In the genomic region with DNA sequence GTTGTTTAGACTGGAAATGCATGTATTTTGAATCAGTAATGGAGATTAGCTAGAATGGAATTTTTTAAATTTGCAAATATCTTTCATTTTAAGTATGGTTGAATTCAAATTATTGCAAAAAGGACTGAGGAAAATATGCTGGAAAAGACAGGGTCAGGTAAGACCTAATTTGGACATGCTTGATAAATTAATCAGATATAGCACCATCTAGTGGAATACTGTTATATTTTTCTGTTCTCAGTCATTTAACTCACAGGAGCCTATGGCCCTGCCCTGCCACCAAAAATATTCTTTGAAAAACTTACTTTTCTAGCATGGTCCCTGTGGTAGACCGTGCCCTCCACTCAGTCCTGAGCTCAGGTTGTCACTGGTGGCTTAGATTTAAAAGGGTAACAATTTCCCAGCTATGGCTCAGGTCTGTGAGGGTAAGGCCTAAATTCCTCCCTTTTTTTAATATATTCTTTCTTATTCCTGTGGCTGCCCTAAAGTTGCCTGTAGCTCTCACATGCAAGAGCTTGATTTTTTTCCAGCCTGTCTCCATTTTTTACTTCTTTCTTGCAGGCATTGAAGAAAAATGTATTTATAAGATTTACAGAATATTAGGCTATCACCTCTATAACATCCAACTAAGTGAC, we compare ENCODE assay signal across 8 cellular contexts. TPM values are rescaled to one million over a fixed set of nuclear protein-coding genes. Genes with fewer than 3 reads are reported as not detected.
DNase-seq lines count a peak whose midpoint lies in the region; ATAC-seq and TF ChIP-seq lines count a peak whose summit lies in the region.

No MANE protein-coding gene starts in this region.

- H3K27ac Mint-ChIP-seq in endothelial cell (ENCODE audit: unreplicated experiment), result no peak overlapping the region
- no peak overlapping the region for H3K27ac Mint-ChIP-seq in activated CD4-positive, alpha-beta memory T cell treated with anti-CD3 and anti-CD28 coated beads, Interleukin-2, amount 10 ng/mL, durations not matched to agents 7 days and 5 days

- H3K27me3 Mint-ChIP-seq in endothelial cell (ENCODE audit: unreplicated experiment), result peaks cover 2% of the 10 kb centered on the region
- H3K27me3 Mint-ChIP-seq in activated CD4-positive, alpha-beta memory T cell treated with anti-CD3 and anti-CD28 coated beads, Interleukin-2, amount 10 ng/mL, durations not matched to agents 7 days and 5 days, result peaks cover 30% of the 10 kb centered on the region

- DNase-seq in NCI-H1092 treated with DMSO at 0.1 percent for 48 hours (lab: John Stamatoyannopoulos, UW) (peak; percentile 45), NCI-H1092 (lab: John Stamatoyannopoulos, UW) (no peak), LoVo (ENCODE audit: low spot score) (peak; percentile 63), RPMI7951 (ENCODE audit: low read depth) (peak; percentile 61), endothelial cell (ENCODE audit: low spot score) (no peak), myocyte (ENCODE audit: low read depth) (peak; percentile 47)
- DNase-seq in activated CD4-positive, alpha-beta memory T cell treated with anti-CD3 and anti-CD28 coated beads, Interleukin-2, amount 10 ng/mL, durations not matched to agents 7 days and 5 days, result no peak

- H3K9me3 Mint-ChIP-seq in endothelial cell (ENCODE audit: unreplicated experiment), result no peaks in the 10 kb centered on the region
- peaks cover 3% of the 10 kb centered on the region for H3K9me3 Mint-ChIP-seq in activated CD4-positive, alpha-beta memory T cell treated with anti-CD3 and anti-CD28 coated beads, Interleukin-2, amount 10 ng/mL, durations not matched to agents 7 days and 5 days

- POLR2A ChIA-PET in activated CD4-positive, alpha-beta memory T cell treated with anti-CD3 and anti-CD28 coated beads, Interleukin-2, amount 10 ng/mL, durations not matched to agents 7 days and 5 days (lab: Charles Lee), result no interaction called here

- H3K4me3 Mint-ChIP-seq in endothelial cell (ENCODE audit: unreplicated experiment), result no peak overlapping the region
- no peak overlapping the region for H3K4me3 Mint-ChIP-seq in activated CD4-positive, alpha-beta memory T cell treated with anti-CD3 and anti-CD28 coated beads, Interleukin-2, amount 10 ng/mL, durations not matched to agents 7 days and 5 days

- ATAC-seq in GM21723 (IDR thresholded peaks at IDR 0.05; ENCODE audit: unreplicated experiment), result peak; percentile 89

- H3K36me3 Mint-ChIP-seq in endothelial cell (ENCODE audit: low read depth, unreplicated experiment), result peaks cover 5% of the 10 kb centered on the region
- H3K36me3 Mint-ChIP-seq in activated CD4-positive, alpha-beta memory T cell treated with anti-CD3 and anti-CD28 coated beads, Interleukin-2, amount 10 ng/mL, durations not matched to agents 7 days and 5 days (ENCODE audit: low read depth), result no peaks in the 10 kb centered on the region

- CTCF ChIA-PET in activated CD4-positive, alpha-beta memory T cell treated with anti-CD3 and anti-CD28 coated beads, Interleukin-2, amount 10 ng/mL, durations not matched to agents 7 days and 5 days (lab: Charles Lee), result interaction anchor here (0.8 to 4.9 kb wide), 8 partner anchors 10 to 292 kb away, joined by 3 to 36 read pairs (median 4); no protein-coding TSS in a partner anchor

- TF ChIP-seq CTCF in endothelial cell (IDR thresholded peaks at IDR 0.05; ENCODE audit: unreplicated experiment), result peak; percentile 70

- H3K4me1 Mint-ChIP-seq in endothelial cell (ENCODE audit: unreplicated experiment), result no peaks in the 10 kb centered on the region
- H3K4me1 Mint-ChIP-seq in activated CD4-positive, alpha-beta memory T cell treated with anti-CD3 and anti-CD28 coated beads, Interleukin-2, amount 10 ng/mL, durations not matched to agents 7 days and 5 days, result no peaks in the 10 kb centered on the region

RNA-seq across cellular contexts. Expression of a gene that starts 25.3 kb away (rescaled TPM):
- total RNA-seq in RPMI7951 (2014; rRNA removed; shearing (Covaris generic)), result 22.8 and 27.6 TPM in 2 replicates
- total RNA-seq in endothelial cell (ENCODE audit: unreplicated experiment) (44.3 TPM), myocyte (13.7 and 17.4 TPM in 2 replicates)
- 3.8 TPM for polyA plus RNA-seq in myocyte (2012)
- 10 to 100 TPM; 11.8 to 12.6 TPM for total RNA-seq in activated CD4-positive, alpha-beta memory T cell treated with anti-CD3 and anti-CD28 coated beads, Interleukin-2, amount 10 ng/mL, durations not matched to agents 7 days and 5 days

Comparison
In these comparisons a context has a peak if more than half of its experiments do, and no peak if none do; other contexts are left out.
1. DNase-seq: peak in NCI-H1092 treated with DMSO at 0.1 percent for 48 hours (single experiment), LoVo (single experiment), RPMI7951 (single experiment) and myocyte (single experiment); none in NCI-H1092 (single experiment), endothelial cell (single experiment) and activated CD4-positive, alpha-beta memory T cell treated with anti-CD3 and anti-CD28 coated beads, Interleukin-2, amount 10 ng/mL, durations not matched to agents 7 days and 5 days (single experiment).